ENCODE assay signal across 8 cellular contexts in genomic region chr2:190648289-190649034, GRCh38. TPM values are rescaled to one million over a fixed set of nuclear protein-coding genes. Genes with fewer than 3 reads are reported as not detected.
DNase-seq lines count a peak whose midpoint lies in the region; ATAC-seq and TF ChIP-seq lines count a peak whose summit lies in the region.

No MANE protein-coding gene starts in this region.

- H3K4me3 ChIP-seq in GM12865 (ENCODE audit: low read depth, low read length), result peak overlapping the region; percentile 83
- peak overlapping the region; percentile 91 for H3K4me3 ChIP-seq in psoas muscle
- H3K4me3 ChIP-seq in urinary bladder (ENCODE audit: low read depth, low read length), result peak overlapping the region; percentile 85

- H3K4me3 Mint-ChIP-seq in T-cell, result peak overlapping the region; percentile 79 to 91 (median 83)

- peak overlapping the region; percentile 82 to 86 for H3K27ac Mint-ChIP-seq in T-cell

- H3K4me1 ChIP-seq in psoas muscle (peaks cover 8% of the 10 kb centered on the region), urinary bladder (ENCODE audit: insufficient read depth) (no peaks in the 10 kb centered on the region)

- intact Hi-C loops in left ventricle myocardium superior (cut with micrococcal nuclease) (no loop called here), psoas muscle (cut with DNase I) (loop anchor here in 1 of 2 donors (2.0 kb wide), 1 partner anchor 114 kb away; the partner anchor contains the start of gene NEMP2)

- no peaks in the 10 kb centered on the region for H3K36me3 Mint-ChIP-seq in T-cell

- no peaks in the 10 kb centered on the region for H3K9me3 Mint-ChIP-seq in T-cell

- peak; percentile 80 for ATAC-seq in HG02610 (IDR thresholded peaks at IDR 0.05; ENCODE audit: unreplicated experiment)
- peak; percentile 82 to 86 (median 83) for ATAC-seq in T-cell (replicated peaks in 1 of 4)
- peak; percentile 95 for ATAC-seq in left ventricle myocardium superior
- peak; percentile 86 to 88 (median 87) for ATAC-seq in psoas muscle

- no peak for TF ChIP-seq CTCF in GM12865 (IDR thresholded peaks at IDR 0.05; ENCODE audit: insufficient read depth, low read depth, low read length, missing control alignments)
- no peak for TF ChIP-seq CTCF in psoas muscle (IDR thresholded peaks at IDR 0.05)

- H3K4me1 Mint-ChIP-seq in T-cell, result peaks cover 41 to 42% (median 41%) of the 10 kb centered on the region in 3 donors

- 0 to 1% (median 1%) methylated on average over 48 to 72 of the region's 78 CpGs for WGBS in psoas muscle, 3 donors
- WGBS in urinary bladder, result 1% methylated on average over 72 of the region's 78 CpGs

- H3K27ac ChIP-seq in psoas muscle (peak overlapping the region; percentile 79), urinary bladder (ENCODE audit: low read depth) (peak overlapping the region; percentile 40)

- H3K27me3 Mint-ChIP-seq in T-cell, result no peaks in the 10 kb centered on the region

- no peaks in the 10 kb centered on the region for H3K9me3 ChIP-seq in psoas muscle

- DNase-seq in GM12865 (ENCODE audit: low read depth) (peak; percentile 88), NCI-H1105 (lab: John Stamatoyannopoulos, UW) (peak; percentile 83), T-cell (peak; percentile 63 to 95 (median 90)), amniotic epithelial cell (ENCODE audit: low read depth) (peak; percentile 87), left ventricle myocardium superior (peak; percentile 96), psoas muscle (peak; percentile 92 to 93)

- CTCF ChIA-PET in T-cell (lab: Charles Lee), result interaction anchor here (0.6 to 1.3 kb wide), 3 partner anchors 32 to 215 kb away, joined by 3 to 5 read pairs (median 3); no protein-coding TSS in a partner anchor

- no peaks in the 10 kb centered on the region for H3K36me3 ChIP-seq in psoas muscle (ENCODE audit: insufficient read depth in 1 of 2, low read depth in 1 of 2)
- H3K36me3 ChIP-seq in urinary bladder (ENCODE audit: insufficient read depth), result no peaks in the 10 kb centered on the region

- H3K27me3 ChIP-seq in psoas muscle (ENCODE audit: insufficient read depth in 3 of 3, low read length in 2 of 3), result no peaks in the 10 kb centered on the region

- POLR2A ChIA-PET in T-cell (lab: Charles Lee), result interaction anchor here (0.6 to 1.1 kb wide), 3 partner anchors 107 to 1202 kb away, joined by 3 to 6 read pairs (median 3); no protein-coding TSS in a partner anchor

RNA-seq across cellular contexts. Expression of gene NAB1, which starts 0.4 kb away (rescaled TPM):
- total RNA-seq in T-cell (10 to 100 TPM; 17.7 to 22.1 (median 19.2) TPM), left ventricle myocardium superior (19.7 TPM), psoas muscle (10 to 100 TPM in 2 of 4 donors, 1 to 10 TPM in 2; 5.1 to 16.9 (median 8.7) TPM), urinary bladder (141 TPM)
- polyA plus RNA-seq in psoas muscle (1 to 10 TPM; 2.6 to 7.9 (median 5.5) TPM), urinary bladder (21.0 TPM)

Comparison
In these comparisons a context has a peak if more than half of its experiments do, and no peak if none do; other contexts are left out.
1. Peak in every context shown above with its lines: DNase-seq, ATAC-seq, H3K4me3 ChIP-seq and H3K27ac ChIP-seq.